ENCODE assay signal across 17 cellular contexts in the genomic region with DNA sequence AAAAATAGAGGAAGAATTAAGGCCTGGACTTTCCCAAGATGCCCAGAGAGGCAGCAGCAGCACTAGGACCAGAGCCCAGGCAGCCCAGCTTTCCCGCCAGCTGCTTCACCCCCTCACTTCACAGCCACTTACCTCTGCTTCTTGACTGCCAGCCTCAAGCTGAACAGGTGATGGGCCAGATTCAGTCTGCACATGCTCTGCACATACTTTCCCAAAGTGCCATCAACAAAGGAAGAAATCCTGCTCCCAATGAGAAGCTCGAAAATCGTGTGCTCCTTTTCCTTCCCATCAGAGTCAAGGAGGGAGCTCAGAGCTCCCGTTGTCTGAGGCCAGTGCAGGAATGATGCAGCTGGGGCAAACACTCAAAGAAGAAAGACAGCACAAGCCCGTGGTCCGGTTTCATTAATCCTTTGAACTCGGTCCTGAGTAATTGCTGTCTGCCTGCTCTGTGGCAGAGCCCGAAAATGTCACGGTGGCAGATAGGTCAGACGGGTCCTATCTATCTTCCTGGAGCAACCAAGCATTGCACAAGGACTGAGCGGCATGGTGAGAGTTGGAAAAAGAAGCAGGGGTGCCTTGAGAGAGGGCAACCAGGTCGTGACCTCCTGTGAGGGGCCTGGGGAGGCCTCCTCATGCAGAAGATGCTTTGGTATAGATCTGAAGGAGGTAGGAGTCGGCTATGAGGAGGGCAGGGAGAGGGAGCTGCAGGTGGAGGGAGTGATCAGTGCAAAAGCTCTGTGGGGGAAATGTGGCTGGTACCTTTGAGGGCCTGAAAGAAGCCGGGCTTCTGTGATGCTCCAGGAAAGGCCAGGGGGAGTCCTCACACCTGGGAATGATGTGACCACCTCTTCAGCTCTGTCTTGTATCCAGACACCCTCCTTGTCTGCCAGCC. TPM values are rescaled to one million over a fixed set of nuclear protein-coding genes. Genes with fewer than 3 reads are reported as not detected.
DNase-seq lines count a peak whose midpoint lies in the region; ATAC-seq and TF ChIP-seq lines count a peak whose summit lies in the region.
"Had no signal": no experiment of that assay in that cellular context is flagged by ENCODE, and none has a peak within 500 bp of the region (broad histone marks: within the 10 kb centered on the region; RNA-seq: fewer than 3 reads in every experiment).

No MANE protein-coding gene starts in this region.

- H3K9me2 ChIP-seq in PC-9 (ENCODE audit: insufficient read depth), result no peaks in the 10 kb centered on the region

- H3K4me3 ChIP-seq in PC-9 (no peak overlapping the region), vagina (no peak overlapping the region)
- H3K4me3 ChIP-seq: GM23248, skin epidermis had no signal

- no peaks in the 10 kb centered on the region for H3K36me3 Mint-ChIP-seq in glutamatergic neuron (ENCODE audit: unreplicated experiment)
- H3K36me3 Mint-ChIP-seq: activated naive CD4-positive, alpha-beta T cell treated with anti-CD3 and anti-CD28 coated beads, Interleukin-2, amount 50 U/mL, for 24 hours had no signal

- BruUV-seq in PC-9 (replicated peaks; lab: Mats Ljungman, UMichigan), result no TSS peak

- no peak overlapping the region for H3K27ac ChIP-seq in PC-9
- H3K27ac ChIP-seq in vagina, result no peak overlapping the region
- H3K27ac ChIP-seq: GM23248, skin epidermis had no signal

- no peaks in the 10 kb centered on the region for H3F3A ChIP-seq in PC-9 (ENCODE audit: insufficient read depth, low read depth)

- H3K4me1 ChIP-seq in PC-9 (replicated peaks; ENCODE audit: insufficient read depth) (no peaks in the 10 kb centered on the region), vagina (peaks cover 10% of the 10 kb centered on the region)

- H3K4me2 ChIP-seq in PC-9, result no peak overlapping the region

- ATAC-seq in HG03159 (IDR thresholded peaks at IDR 0.05; ENCODE audit: unreplicated experiment) (no peak), HG02938 (IDR thresholded peaks at IDR 0.05; ENCODE audit: unreplicated experiment) (no peak)

- no peak overlapping the region for H3K4me3 Mint-ChIP-seq in glutamatergic neuron (ENCODE audit: unreplicated experiment)
- H3K4me3 Mint-ChIP-seq: activated naive CD4-positive, alpha-beta T cell treated with anti-CD3 and anti-CD28 coated beads, Interleukin-2, amount 50 U/mL, for 24 hours; T-helper 2 cell treated with Interferon-gamma antibody and Interleukin-4, amounts not matched to agents 5 μg/mL and 100 μg/mL, for 36 hours had no signal

- CTCF ChIA-PET in PC-9 (lab: Charles Lee), result interaction anchor here (0.7 to 1.5 kb wide), 3 partner anchors 270 to 365 kb away, joined by 4 read pairs; no protein-coding TSS in a partner anchor

- no peak overlapping the region for H2AFZ ChIP-seq in PC-9
- H2AFZ ChIP-seq: GM23248 had no signal

- H3K9me3 Mint-ChIP-seq in glutamatergic neuron (ENCODE audit: unreplicated experiment), result peaks cover 10% of the 10 kb centered on the region
- H3K9me3 Mint-ChIP-seq: activated naive CD4-positive, alpha-beta T cell treated with anti-CD3 and anti-CD28 coated beads, Interleukin-2, amount 50 U/mL, for 24 hours; T-helper 2 cell treated with Interferon-gamma antibody and Interleukin-4, amounts not matched to agents 5 μg/mL and 100 μg/mL, for 36 hours had no signal

- intact Hi-C loops in PC-9 (cut with micrococcal nuclease; ENCODE audit: unreplicated experiment), result loop anchor here (1.0 to 5.0 kb wide), 2 partner anchors 268 to 364 kb away; no protein-coding TSS in a partner anchor
- intact Hi-C loops in vagina (cut with DNase I), result no loop called here

- POLR2A ChIA-PET in PC-9 (lab: Charles Lee; ENCODE audit: unreplicated experiment), result no interaction called here

- H3K27ac Mint-ChIP-seq in glutamatergic neuron (ENCODE audit: unreplicated experiment), result no peak overlapping the region
- H3K27ac Mint-ChIP-seq: activated naive CD4-positive, alpha-beta T cell treated with anti-CD3 and anti-CD28 coated beads, Interleukin-2, amount 50 U/mL, for 24 hours; T-helper 2 cell treated with Interferon-gamma antibody and Interleukin-4, amounts not matched to agents 5 μg/mL and 100 μg/mL, for 36 hours had no signal

- H3K36me3 ChIP-seq in PC-9 (ENCODE audit: low read depth) (no peaks in the 10 kb centered on the region), vagina (no peaks in the 10 kb centered on the region)

- peaks cover 87% of the 10 kb centered on the region for H3K27me3 ChIP-seq in PC-9 (ENCODE audit: insufficient read depth, low read depth)
- H3K27me3 ChIP-seq in vagina, result no peaks in the 10 kb centered on the region

- no peaks in the 10 kb centered on the region for H3K79me2 ChIP-seq in PC-9 (ENCODE audit: low read depth)

- TF ChIP-seq CTCF in PC-9 (conservative IDR thresholded peaks at IDR 0.05) (peak; percentile 51; the same call in 1 of the 2 replicates), glutamatergic neuron (IDR thresholded peaks at IDR 0.05; ENCODE audit: partially characterized antibody, unreplicated experiment) (peak; percentile 24), vagina (IDR thresholded peaks at IDR 0.05) (no peak)

- no peak for TF ChIP-seq POLR2A in vagina (IDR thresholded peaks at IDR 0.05)

- H3K27me3 Mint-ChIP-seq in glutamatergic neuron (ENCODE audit: unreplicated experiment), result peaks cover 21% of the 10 kb centered on the region

- H3K9me3 ChIP-seq in PC-9 (ENCODE audit: insufficient read depth, low read depth), result no peaks in the 10 kb centered on the region
- H3K9me3 ChIP-seq in vagina, result no peaks in the 10 kb centered on the region

- H4K20me1 ChIP-seq in PC-9 (ENCODE audit: insufficient read depth), result no peaks in the 10 kb centered on the region

- no peaks in the 10 kb centered on the region for H3K4me1 Mint-ChIP-seq in glutamatergic neuron (ENCODE audit: low read depth, unreplicated experiment)
- H3K4me1 Mint-ChIP-seq: activated naive CD4-positive, alpha-beta T cell treated with anti-CD3 and anti-CD28 coated beads, Interleukin-2, amount 50 U/mL, for 24 hours had no signal

- DNase-seq in activated effector memory CD4-positive, alpha-beta T cell treated with anti-CD3 and anti-CD28 coated beads, Interleukin-2, amount 50 U/mL, for 16 hours, result peak; percentile 12
- no peak for DNase-seq in activated effector memory CD4-positive, alpha-beta T cell treated with Interleukin-2 at 50 U/mL for 16 hours
- DNase-seq in PC-9 (no peak), glutamatergic neuron (no peak), vagina (ENCODE audit: extremely low spot score in 2 of 2) (peak; percentile 32 to 94), NCI-H524 (lab: John Stamatoyannopoulos, UW) (no peak)
- DNase-seq: cortex of kidney had no signal

RNA-seq across cellular contexts. Expression of gene SLC25A48, which starts 3.8 kb away (rescaled TPM):
- total RNA-seq in PC-9 (2021) (not detected in 2 replicates), glutamatergic neuron (ENCODE audit: unreplicated experiment) (1.7 TPM), vagina (0.49 TPM)
- total RNA-seq: endothelial cell of umbilical vein, GM23248, myocyte, renal cortical epithelial cell, ureter had no signal

Comparison
In these comparisons a context has a peak if more than half of its experiments do, and no peak if none do; other contexts are left out.
1. DNase-seq: peak in activated effector memory CD4-positive, alpha-beta T cell treated with anti-CD3 and anti-CD28 coated beads, Interleukin-2, amount 50 U/mL, for 16 hours (single experiment) and vagina (2 of 2); none in activated effector memory CD4-positive, alpha-beta T cell treated with Interleukin-2 at 50 U/mL for 16 hours (single experiment), PC-9 (0 of 2), glutamatergic neuron (single experiment) and NCI-H524 (0 of 2).
2. CTCF ChIP-seq: peak in PC-9 (single experiment) and glutamatergic neuron (single experiment); none in vagina (0 of 3).